25 cellular contexts compared by ENCODE assay signal in genomic region chr10:5613481-5613880, GRCh38. TPM values are rescaled to one million over a fixed set of nuclear protein-coding genes. Genes with fewer than 3 reads are reported as not detected.
DNase-seq lines count a peak whose midpoint lies in the region; ATAC-seq and TF ChIP-seq lines count a peak whose summit lies in the region.
"Had no signal": no experiment of that assay in that cellular context is flagged by ENCODE, and none has a peak within 500 bp of the region (broad histone marks: within the 10 kb centered on the region; RNA-seq: fewer than 3 reads in every experiment).

No MANE protein-coding gene starts in this region.

- peaks cover 56% of the 10 kb centered on the region for H3K4me1 Mint-ChIP-seq in mesothelial cell of epicardium
- H3K4me1 Mint-ChIP-seq in immature natural killer cell, result no peaks in the 10 kb centered on the region
- H3K4me1 Mint-ChIP-seq: activated naive CD8-positive, alpha-beta T cell treated with anti-CD3 and anti-CD28 coated beads for 36 hours had no signal

- no peaks in the 10 kb centered on the region for H3K36me3 ChIP-seq in SJCRH30
- no peaks in the 10 kb centered on the region for H3K36me3 ChIP-seq in esophagus muscularis mucosa
- H3K36me3 ChIP-seq in suprapubic skin, result no peaks in the 10 kb centered on the region
- H3K36me3 ChIP-seq: BLaER1 treated with 17β-estradiol and CSF1 and Interleukin-3, amounts not matched to agents 10 nM and 100 nM; gastrocnemius medialis; upper lobe of left lung had no signal

- TF ChIP-seq POLR2A in esophagus muscularis mucosa (IDR thresholded peaks at IDR 0.05; ENCODE audit: low read depth) (no peak), suprapubic skin (IDR thresholded peaks at IDR 0.05) (no peak)

- H3K27me3 ChIP-seq in SJCRH30 (no peaks in the 10 kb centered on the region), esophagus muscularis mucosa (no peaks in the 10 kb centered on the region), suprapubic skin (no peaks in the 10 kb centered on the region)
- H3K27me3 ChIP-seq: BLaER1 treated with 17β-estradiol and CSF1 and Interleukin-3, amounts not matched to agents 10 nM and 100 nM; gastrocnemius medialis; upper lobe of left lung had no signal

- H3K27ac Mint-ChIP-seq in mesothelial cell of epicardium (peak overlapping the region; percentile 90), immature natural killer cell (no peak overlapping the region)
- H3K27ac Mint-ChIP-seq: activated CD4-positive, alpha-beta memory T cell treated with anti-CD3 and anti-CD28 coated beads, Interleukin-2, amount 10 ng/mL, durations not matched to agents 7 days and 5 days; activated naive CD8-positive, alpha-beta T cell treated with anti-CD3 and anti-CD28 coated beads for 36 hours had no signal

- TF ChIP-seq EP300 in esophagus muscularis mucosa (IDR thresholded peaks at IDR 0.05) (no peak), suprapubic skin (IDR thresholded peaks at IDR 0.05) (no peak)

- H3K36me3 Mint-ChIP-seq in mesothelial cell of epicardium (no peaks in the 10 kb centered on the region), immature natural killer cell (no peaks in the 10 kb centered on the region)
- H3K36me3 Mint-ChIP-seq: activated naive CD8-positive, alpha-beta T cell treated with anti-CD3 and anti-CD28 coated beads for 36 hours had no signal

- TF ChIP-seq CTCF in esophagus muscularis mucosa (IDR thresholded peaks at IDR 0.05) (no peak), mesothelial cell of epicardium (IDR thresholded peaks at IDR 0.05; ENCODE audit: unreplicated experiment) (no peak), suprapubic skin (IDR thresholded peaks at IDR 0.05) (no peak)

- DNase-seq in SJCRH30, result peak; percentile 31 to 60
- DNase-seq in esophagus muscularis mucosa (ENCODE audit: extremely low spot score), result no peak
- DNase-seq in mesothelial cell of epicardium (ENCODE audit: low spot score in 2 of 2, unreplicated experiment in 2 of 2), result no peak
- DNase-seq in suprapubic skin (ENCODE audit: low spot score in 2 of 2), result no peak
- no peak for DNase-seq in immature natural killer cell
- no peak for DNase-seq in activated T-cell treated with anti-CD3 and anti-CD28 coated beads for 4 hours
- DNase-seq: activated CD4-positive, alpha-beta memory T cell treated with anti-CD3 and anti-CD28 coated beads, Interleukin-2, amount 10 ng/mL, durations not matched to agents 7 days and 5 days; activated effector memory CD4-positive, alpha-beta T cell treated with Interleukin-2 at 50 U/mL for 16 hours; activated naive CD8-positive, alpha-beta T cell treated with anti-CD3 and anti-CD28 coated beads for 36 hours; central memory CD4-positive, alpha-beta T cell; COR-L47; gastrocnemius medialis; NCI-H1105 treated with DMSO at 0.1 percent for 48 hours; NCI-H1930; NCI-H526; nucleus accumbens; SIG-M5; stimulated activated naive CD8-positive, alpha-beta T cell treated with anti-CD3 and anti-CD28 coated beads, Interleukin-15, Interleukin-2, amounts not matched to agents 100 U/mL and 50 U/mL, for 24 hours; upper lobe of left lung had no signal

- H3K4me3 Mint-ChIP-seq in mesothelial cell of epicardium, result no peak overlapping the region
- no peak overlapping the region for H3K4me3 Mint-ChIP-seq in immature natural killer cell
- H3K4me3 Mint-ChIP-seq: activated CD4-positive, alpha-beta memory T cell treated with anti-CD3 and anti-CD28 coated beads, Interleukin-2, amount 10 ng/mL, durations not matched to agents 7 days and 5 days; activated naive CD8-positive, alpha-beta T cell treated with anti-CD3 and anti-CD28 coated beads for 36 hours had no signal

- no peak for ATAC-seq in GM18909 (IDR thresholded peaks at IDR 0.05; ENCODE audit: poor library complexity, unreplicated experiment)
- ATAC-seq: activated CD4-positive, CD25-positive, alpha-beta regulatory T cell treated with anti-CD3 and anti-CD28 coated beads, Interleukin-2, amount 50 U/mL, for 24 hours; gastrocnemius medialis; Panc1; psoas muscle; stimulated activated naive CD8-positive, alpha-beta T cell treated with anti-CD3 and anti-CD28 coated beads, Interleukin-15, Interleukin-2, amounts not matched to agents 100 U/mL and 50 U/mL, for 24 hours had no signal

- intact Hi-C loops in esophagus muscularis mucosa (cut with DNase I), result no loop called here

- H3K4me3 ChIP-seq in SJCRH30 (peak overlapping the region; percentile 1; the same call in 1 of the 2 replicates), esophagus muscularis mucosa (no peak overlapping the region), suprapubic skin (no peak overlapping the region)
- H3K4me3 ChIP-seq: BLaER1 treated with 17β-estradiol and CSF1 and Interleukin-3, amounts not matched to agents 10 nM and 100 nM; gastrocnemius medialis; lung; psoas muscle; upper lobe of left lung had no signal

- H3K4me1 ChIP-seq in SJCRH30, result peaks cover 64% of the 10 kb centered on the region
- peaks cover 6 to 75% (median 49%) of the 10 kb centered on the region in 4 donors for H3K4me1 ChIP-seq in esophagus muscularis mucosa
- peaks cover 58% of the 10 kb centered on the region for H3K4me1 ChIP-seq in suprapubic skin
- H3K4me1 ChIP-seq: BLaER1 treated with 17β-estradiol and CSF1 and Interleukin-3, amounts not matched to agents 10 nM and 100 nM; upper lobe of left lung had no signal

- H3K9me3 Mint-ChIP-seq in mesothelial cell of epicardium (no peaks in the 10 kb centered on the region), immature natural killer cell (no peaks in the 10 kb centered on the region)
- H3K9me3 Mint-ChIP-seq: activated CD4-positive, alpha-beta memory T cell treated with anti-CD3 and anti-CD28 coated beads, Interleukin-2, amount 10 ng/mL, durations not matched to agents 7 days and 5 days; activated naive CD8-positive, alpha-beta T cell treated with anti-CD3 and anti-CD28 coated beads for 36 hours had no signal

- H3K9me3 ChIP-seq in SJCRH30 (replicated peaks), result no peaks in the 10 kb centered on the region
- H3K9me3 ChIP-seq in esophagus muscularis mucosa, result no peaks in the 10 kb centered on the region
- no peaks in the 10 kb centered on the region for H3K9me3 ChIP-seq in suprapubic skin
- H3K9me3 ChIP-seq: BLaER1 treated with 17β-estradiol and CSF1 and Interleukin-3, amounts not matched to agents 10 nM and 100 nM; gastrocnemius medialis; psoas muscle; upper lobe of left lung had no signal

- 86% methylated on average over 9 of the region's 11 CpGs for WGBS in esophagus muscularis mucosa
- WGBS in suprapubic skin, result 83% methylated on average over 11 of the region's 11 CpGs

- H3K27me3 Mint-ChIP-seq in mesothelial cell of epicardium (ENCODE audit: low read depth) (no peaks in the 10 kb centered on the region), immature natural killer cell (ENCODE audit: low read depth in 3 of 3) (peaks cover 1 to 7% (median 2%) of the 10 kb centered on the region in 3 donors)
- H3K27me3 Mint-ChIP-seq: activated naive CD8-positive, alpha-beta T cell treated with anti-CD3 and anti-CD28 coated beads for 36 hours had no signal

- H3K27ac ChIP-seq in SJCRH30 (peak overlapping the region; percentile 97), esophagus muscularis mucosa (replicated peaks in 1 of 4) (peak overlapping the region; percentile 45 to 68 (median 64)), suprapubic skin (peak overlapping the region; percentile 3)
- H3K27ac ChIP-seq: BLaER1 treated with 17β-estradiol and CSF1 and Interleukin-3, amounts not matched to agents 10 nM and 100 nM had no signal

RNA-seq across cellular contexts. Expression of gene ASB13, which starts 52.9 kb away (rescaled TPM):
- 1.2 and 1.3 TPM in 2 replicates for total RNA-seq in SJCRH30 (2014; rRNA removed; shearing (Covaris generic))
- total RNA-seq in esophagus muscularis mucosa (10 to 100 TPM; 15.4 to 24.0 (median 17.4) TPM), mesothelial cell of epicardium (26.3 to 28.5 TPM (median 28.0 TPM) in 3 replicates), suprapubic skin (10 to 100 TPM; 11.6 to 18.6 (median 16.5) TPM)
- polyA plus RNA-seq in immature natural killer cell, result 1 to 10 TPM in 2 of 3 donors, not detected in 1; 2.8 to 4.1 TPM

Comparison
In these comparisons a context has a peak if more than half of its experiments do, and no peak if none do; other contexts are left out.
1. DNase-seq: peak in SJCRH30 (2 of 2); none in esophagus muscularis mucosa (single experiment), mesothelial cell of epicardium (0 of 2), suprapubic skin (0 of 2), immature natural killer cell (0 of 3) and activated T-cell treated with anti-CD3 and anti-CD28 coated beads for 4 hours (single experiment).
2. H3K27ac ChIP-seq: peak in every context shown above with its lines; median percentile 97 in SJCRH30; 64 in esophagus muscularis mucosa; 3 in suprapubic skin.